Comparison of ENCODE assay signal across 8 cellular contexts in genomic region chr19:41792513-41793413, GRCh38. TPM values are rescaled to one million over a fixed set of nuclear protein-coding genes. Genes with fewer than 3 reads are reported as not detected.
DNase-seq lines count a peak whose midpoint lies in the region; ATAC-seq and TF ChIP-seq lines count a peak whose summit lies in the region.

No MANE protein-coding gene starts in this region.

- H3K27ac Mint-ChIP-seq in activated naive CD4-positive, alpha-beta T cell treated with anti-CD3 and anti-CD28 coated beads for 36 hours = no peak overlapping the region

- H3K27me3 Mint-ChIP-seq in activated naive CD4-positive, alpha-beta T cell treated with anti-CD3 and anti-CD28 coated beads for 36 hours (ENCODE audit: low read depth) = peaks cover 18% of the 10 kb centered on the region

- DNase-seq in AG08396 (ENCODE audit: low spot score) = peak; percentile 54
- DNase-seq in GM19240 (ENCODE audit: insufficient read length, low spot score) = peak; percentile 28
- DNase-seq in PC-9 = peak; percentile 47 to 96
- peak; percentile 69 for DNase-seq in activated naive CD4-positive, alpha-beta T cell treated with anti-CD3 and anti-CD28 coated beads for 36 hours
- DNase-seq in left cardiac atrium = peak; percentile 48
- peak; percentile 20 to 51 for DNase-seq in stimulated activated CD4-positive, alpha-beta T cell treated with anti-CD3 and anti-CD28 coated beads, Interleukin-15, amount 100 ng/mL, for 48 hours (ENCODE audit: low read depth in 2 of 2)
- no peak for DNase-seq in OCI-M2 (lab: John Stamatoyannopoulos, UW; ENCODE audit: unreplicated experiment)

- peak overlapping the region; percentile 49 for H3K27ac ChIP-seq in PC-9

- H3K4me1 Mint-ChIP-seq in activated naive CD4-positive, alpha-beta T cell treated with anti-CD3 and anti-CD28 coated beads for 36 hours (ENCODE audit: low read depth) = no peaks in the 10 kb centered on the region

- POLR2A ChIA-PET in PC-9 (lab: Charles Lee; ENCODE audit: unreplicated experiment) = no interaction called here

- H3F3A ChIP-seq in PC-9 (ENCODE audit: insufficient read depth, low read depth) = peaks cover 21% of the 10 kb centered on the region; the same call in 1 of the 2 replicates

- H3K79me2 ChIP-seq in PC-9 (ENCODE audit: low read depth) = no peaks in the 10 kb centered on the region

- no peaks in the 10 kb centered on the region for H4K20me1 ChIP-seq in PC-9 (ENCODE audit: insufficient read depth)

- no peak for TF ChIP-seq CTCF in PC-9 (conservative IDR thresholded peaks at IDR 0.05)

- CTCF ChIA-PET in PC-9 (lab: Charles Lee) = interaction anchor here (0.6 to 1.7 kb wide), 9 partner anchors 9 to 660 kb away, joined by 3 to 9 read pairs (median 5); no protein-coding TSS in a partner anchor
- CTCF ChIA-PET in activated naive CD4-positive, alpha-beta T cell treated with anti-CD3 and anti-CD28 coated beads for 36 hours (lab: Charles Lee) = interaction anchor here (0.5 to 6.1 kb wide), 33 partner anchors 9 to 1756 kb away, joined by 3 to 82 read pairs (median 4); no protein-coding TSS in a partner anchor

- peaks cover 45% of the 10 kb centered on the region for H3K4me1 ChIP-seq in PC-9 (replicated peaks; ENCODE audit: insufficient read depth)

- no peaks in the 10 kb centered on the region for H3K36me3 Mint-ChIP-seq in activated naive CD4-positive, alpha-beta T cell treated with anti-CD3 and anti-CD28 coated beads for 36 hours (ENCODE audit: low read depth)

- no peaks in the 10 kb centered on the region for H3K9me3 ChIP-seq in PC-9 (ENCODE audit: insufficient read depth, low read depth)

- no peaks in the 10 kb centered on the region for H3K36me3 ChIP-seq in PC-9 (ENCODE audit: low read depth)

- no peaks in the 10 kb centered on the region for H3K27me3 ChIP-seq in PC-9 (ENCODE audit: insufficient read depth, low read depth)

- intact Hi-C loops in PC-9 (cut with micrococcal nuclease; ENCODE audit: unreplicated experiment) = no loop called here
- intact Hi-C loops in activated naive CD4-positive, alpha-beta T cell treated with anti-CD3 and anti-CD28 coated beads for 36 hours (cut with micrococcal nuclease) = loop anchor here (1.0 kb wide), 1 partner anchor 29 kb away; no protein-coding TSS in a partner anchor
- intact Hi-C loops in left cardiac atrium (cut with DNase I) = no loop called here

- H3K9me2 ChIP-seq in PC-9 (ENCODE audit: insufficient read depth) = no peaks in the 10 kb centered on the region

- no peaks in the 10 kb centered on the region for H3K9me3 Mint-ChIP-seq in activated naive CD4-positive, alpha-beta T cell treated with anti-CD3 and anti-CD28 coated beads for 36 hours

- ATAC-seq in left cardiac atrium (peak in 1 of 2 donors; percentile 31), HG03025 (IDR thresholded peaks at IDR 0.05; ENCODE audit: low FRiP score, unreplicated experiment) (no peak)

- peak overlapping the region; percentile 57 for H3K4me2 ChIP-seq in PC-9

- no peak overlapping the region for H2AFZ ChIP-seq in PC-9

- no peak overlapping the region for H3K4me3 Mint-ChIP-seq in activated naive CD4-positive, alpha-beta T cell treated with anti-CD3 and anti-CD28 coated beads for 36 hours

- no peak overlapping the region for H3K4me3 ChIP-seq in PC-9

- BruUV-seq in PC-9 (replicated peaks; lab: Mats Ljungman, UMichigan) = no TSS peak

RNA-seq across cellular contexts. Expression of gene CEACAM3, which starts 3.6 kb away (rescaled TPM):
- total RNA-seq in PC-9 (2021) = not detected in 2 replicates
- not detected for total RNA-seq in activated naive CD4-positive, alpha-beta T cell treated with anti-CD3 and anti-CD28 coated beads for 36 hours
- under 1 TPM; 0.29 to 0.60 TPM for total RNA-seq in left cardiac atrium

RNA-seq across cellular contexts. Expression of gene CEACAM6, which starts 37.4 kb away (rescaled TPM):
- total RNA-seq in PC-9 (2021) (265 and 468 TPM in 2 replicates), left cardiac atrium (under 1 TPM in 1 of 2 donors, not detected in 1; 0.08 TPM)
- total RNA-seq in activated naive CD4-positive, alpha-beta T cell treated with anti-CD3 and anti-CD28 coated beads for 36 hours = not detected

RNA-seq across cellular contexts. Expression of gene LYPD4, which starts 51.7 kb away (rescaled TPM):
- total RNA-seq in PC-9 (2021) (not detected in 2 replicates), left cardiac atrium (not detected)
- total RNA-seq in activated naive CD4-positive, alpha-beta T cell treated with anti-CD3 and anti-CD28 coated beads for 36 hours = not detected

RNA-seq across cellular contexts. Expression of gene DMRTC2, which starts 52.1 kb away (rescaled TPM):
- total RNA-seq in PC-9 (2021) (not detected in 2 replicates), left cardiac atrium (not detected)
- total RNA-seq in activated naive CD4-positive, alpha-beta T cell treated with anti-CD3 and anti-CD28 coated beads for 36 hours = not detected

Comparison
In these comparisons a context has a peak if more than half of its experiments do, and no peak if none do; other contexts are left out.
1. RNA of gene CEACAM6, which starts 37.4 kb away (total RNA-seq): 265 to 468 TPM in PC-9; 0.08 TPM in left cardiac atrium and not detected in activated naive CD4-positive, alpha-beta T cell treated with anti-CD3 and anti-CD28 coated beads for 36 hours; every median in the first group is over 100 times any median in the second.